8 cellular contexts compared by ENCODE assay signal in the genomic region with DNA sequence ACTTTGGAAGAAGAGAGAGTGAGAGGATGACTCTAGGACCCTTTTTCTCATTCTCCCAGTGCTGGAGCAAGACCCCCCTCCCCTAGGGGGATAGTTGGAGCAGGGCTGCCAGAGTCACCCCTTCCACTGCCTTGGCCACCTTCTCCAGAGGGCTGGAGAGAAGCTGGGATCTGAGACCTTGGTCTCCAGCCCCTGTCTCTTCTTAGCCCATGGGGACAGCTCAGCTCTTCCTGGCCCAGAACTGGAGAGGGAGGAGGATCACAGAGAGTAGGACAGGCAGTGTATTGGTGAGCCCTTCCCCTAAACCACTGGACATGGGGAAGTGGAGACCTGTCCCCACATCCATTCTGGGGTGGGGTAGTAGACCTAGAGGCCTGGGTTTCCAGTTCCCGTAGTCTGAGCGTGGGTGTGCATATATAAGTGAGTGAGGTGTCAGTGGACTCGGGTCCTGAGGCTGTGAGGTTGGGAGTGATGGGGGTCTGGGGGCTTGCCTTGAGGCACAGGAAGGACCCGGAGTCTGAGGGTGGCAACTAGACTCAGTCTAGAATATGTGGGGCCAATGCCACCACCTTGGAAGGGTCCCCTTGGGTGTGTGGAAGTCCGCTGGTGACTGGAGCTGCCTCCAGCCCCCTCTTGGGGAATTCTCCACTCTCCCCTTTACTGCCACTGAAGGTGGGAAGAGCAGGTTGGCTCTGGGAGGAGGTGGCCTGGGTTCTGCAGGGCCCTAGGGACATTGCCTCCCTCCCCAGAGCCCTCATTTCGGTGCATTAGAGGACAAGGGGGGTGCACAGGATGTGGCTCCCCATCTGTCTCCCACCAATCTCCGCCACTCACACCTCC. TPM values are rescaled to one million over a fixed set of nuclear protein-coding genes. Genes with fewer than 3 reads are reported as not detected.
DNase-seq lines count a peak whose midpoint lies in the region; ATAC-seq and TF ChIP-seq lines count a peak whose summit lies in the region.

No MANE protein-coding gene starts in this region.

- H3K4ac ChIP-seq in trophoblast cell (ENCODE audit: low read depth, low read length) = peak overlapping the region; percentile 37

- peak overlapping the region; percentile 79 for H3K4me3 Mint-ChIP-seq in CD8-positive, alpha-beta T cell

- H2BK5ac ChIP-seq in trophoblast cell (ENCODE audit: low read depth, low read length, poor library complexity) = peak overlapping the region; percentile 49

- peak overlapping the region; percentile 7 for H2AFZ ChIP-seq in trophoblast cell (ENCODE audit: insufficient read depth, low read length, poor library complexity)

- H2BK120ac ChIP-seq in trophoblast cell (ENCODE audit: insufficient read depth, low read length, poor library complexity) = peak overlapping the region; percentile 91

- peak overlapping the region; percentile 89 for H3K4me2 ChIP-seq in trophoblast cell (ENCODE audit: low read length)

- peak overlapping the region; percentile 71 for H3K18ac ChIP-seq in trophoblast cell (ENCODE audit: low read length)

- peak overlapping the region; percentile 77 for H4K8ac ChIP-seq in trophoblast cell (ENCODE audit: low read depth, low read length)

- H3K4me1 ChIP-seq in CD8-positive, alpha-beta T cell (ENCODE audit: insufficient read depth, low read length) = peaks cover 79% of the 10 kb centered on the region
- peaks cover 35 to 46% of the 10 kb centered on the region in 2 experiments for H3K4me1 ChIP-seq in trophoblast cell (ENCODE audit: control insufficient read depth in 1 of 2, insufficient read depth in 2 of 2, low read length in 2 of 2)

- peaks cover 79% of the 10 kb centered on the region for H3K4me1 Mint-ChIP-seq in CD8-positive, alpha-beta T cell (ENCODE audit: low read depth)

- no peaks in the 10 kb centered on the region for H3K9me3 ChIP-seq in CD8-positive, alpha-beta T cell (ENCODE audit: low read length)
- no peaks in the 10 kb centered on the region for H3K9me3 ChIP-seq in trophoblast cell (ENCODE audit: insufficient read depth, low read depth, low read length)

- peaks cover 30% of the 10 kb centered on the region for H3K79me1 ChIP-seq in trophoblast cell (ENCODE audit: low read length)

- peak overlapping the region; percentile 61 for H3K14ac ChIP-seq in trophoblast cell (ENCODE audit: low read length)

- H2BK12ac ChIP-seq in trophoblast cell (ENCODE audit: low read length) = peak overlapping the region; percentile 70

- H3K27ac ChIP-seq in CD8-positive, alpha-beta T cell (ENCODE audit: low read depth, low read length) = peak overlapping the region; percentile 27
- H3K27ac ChIP-seq in VCaP (peak overlapping the region; percentile 74; the same call in 1 of the 2 replicates), trophoblast cell (ENCODE audit: low read depth, low read length) (peak overlapping the region; percentile 30)

- H3K9me3 Mint-ChIP-seq in CD8-positive, alpha-beta T cell = no peaks in the 10 kb centered on the region

- H4K91ac ChIP-seq in trophoblast cell (ENCODE audit: low read depth, low read length) = peak overlapping the region; percentile 80

- intact Hi-C loops in CD8-positive, alpha-beta T cell (cut with DNase I, micrococcal nuclease) = loop anchor here in 1 of 2 experiments (1.0 kb wide), 1 partner anchor 27 kb away; no protein-coding TSS in a partner anchor

- H4K12ac ChIP-seq in trophoblast cell (ENCODE audit: low read depth, low read length) = no peak overlapping the region

- peak; percentile 7 for ATAC-seq in CD8-positive, alpha-beta T cell
- ATAC-seq in HG03097 (IDR thresholded peaks at IDR 0.05; ENCODE audit: low FRiP score, unreplicated experiment) = no peak

- no peak for TF ChIP-seq CTCF in CD8-positive, alpha-beta T cell (IDR thresholded peaks at IDR 0.05)
- TF ChIP-seq CTCF in VCaP (conservative IDR thresholded peaks at IDR 0.05) (no peak), fibroblast of mammary gland (conservative IDR thresholded peaks at IDR 0.05; ENCODE audit: control insufficient read depth, insufficient read depth, low read depth, low read length) (no peak)

- peaks cover 29% of the 10 kb centered on the region for H3K36me3 Mint-ChIP-seq in CD8-positive, alpha-beta T cell

- WGBS in trophoblast cell (ENCODE audit: extremely low coverage, insufficient coverage, insufficient read length) = no CpG with 5 or more reads among the region's 7 CpGs

- H3K4me3 ChIP-seq in CD8-positive, alpha-beta T cell (ENCODE audit: low read depth, low read length) = peak overlapping the region; percentile 35
- H3K4me3 ChIP-seq in fibroblast of mammary gland (ENCODE audit: control insufficient read depth, low read depth, low read length) (peak overlapping the region; percentile 12), trophoblast cell (ENCODE audit: low read depth, low read length) (no peak overlapping the region)

- CTCF ChIA-PET in CD8-positive, alpha-beta T cell (lab: Charles Lee) = interaction anchor here (1.4 to 34.5 kb wide), 6 partner anchors 11 to 125 kb away, joined by 3 to 1103 read pairs (median 6); a partner anchor contains a TSS

- H3K79me2 ChIP-seq in trophoblast cell (ENCODE audit: control insufficient read depth, insufficient read depth, low read length, poor library complexity) = peaks cover 10% of the 10 kb centered on the region

- DNase-seq in CD8-positive, alpha-beta T cell = peak in 3 of 7 experiments; percentile 16 to 59 (median 44)
- no peak for DNase-seq in fibroblast of mammary gland (ENCODE audit: low read depth)
- DNase-seq in trophoblast cell = no peak
- DNase-seq in A172 (ENCODE audit: low spot score) = no peak
- DNase-seq in NCI-H1105 (lab: John Stamatoyannopoulos, UW) = no peak
- no peak for DNase-seq in NCI-H146 treated with DMSO at 0.1 percent for 48 hours (lab: John Stamatoyannopoulos, UW; ENCODE audit: unreplicated experiment)

- no peak overlapping the region for H3K9ac ChIP-seq in trophoblast cell (ENCODE audit: low read length)

- peak overlapping the region; percentile 92 for H3K27ac Mint-ChIP-seq in CD8-positive, alpha-beta T cell

- no peaks in the 10 kb centered on the region for H3K27me3 ChIP-seq in CD8-positive, alpha-beta T cell (ENCODE audit: insufficient read depth, low read length)
- H3K27me3 ChIP-seq in trophoblast cell (ENCODE audit: insufficient read depth, low read length) = no peaks in the 10 kb centered on the region

- peaks cover 11% of the 10 kb centered on the region for H3K36me3 ChIP-seq in CD8-positive, alpha-beta T cell (ENCODE audit: insufficient read depth, low read length)
- H3K36me3 ChIP-seq in trophoblast cell (ENCODE audit: control insufficient read depth in 1 of 2, insufficient read depth in 2 of 2, low read length in 2 of 2) = peaks cover 12 to 13% of the 10 kb centered on the region in 2 experiments

- no peaks in the 10 kb centered on the region for H3K27me3 Mint-ChIP-seq in CD8-positive, alpha-beta T cell (ENCODE audit: low read depth)

- H2AK5ac ChIP-seq in trophoblast cell (ENCODE audit: low read length) = peak overlapping the region; percentile 65

- H3K23ac ChIP-seq in trophoblast cell (ENCODE audit: low read length) = no peak overlapping the region

- POLR2A ChIA-PET in CD8-positive, alpha-beta T cell (lab: Charles Lee) = interaction anchor here (1.0 to 2.3 kb wide), 6 partner anchors 22 to 73 kb away, joined by 3 to 11 read pairs (median 4); a partner anchor contains a TSS

RNA-seq across cellular contexts. Expression of a gene that starts 20.0 kb away (rescaled TPM):
- total RNA-seq in CD8-positive, alpha-beta T cell = not detected
- 1.4 and 2.0 TPM in 2 replicates for polyA plus RNA-seq in trophoblast cell (2013)
- total RNA-seq in A172 (2014; rRNA removed; shearing (Covaris generic)) = not detected in 2 replicates

RNA-seq across cellular contexts. Expression of a gene that starts 35.6 kb away (rescaled TPM):
- 100 to 1,000 TPM; 133 TPM for total RNA-seq in CD8-positive, alpha-beta T cell
- 15.0 and 15.5 TPM in 2 replicates for polyA plus RNA-seq in trophoblast cell (2013)
- total RNA-seq in A172 (2014; rRNA removed; shearing (Covaris generic)) = 13.7 and 33.2 TPM in 2 replicates

RNA-seq across cellular contexts. Expression of a gene that starts 56.9 kb away (rescaled TPM):
- 1 to 10 TPM; 2.0 to 2.9 TPM for total RNA-seq in CD8-positive, alpha-beta T cell
- polyA plus RNA-seq in trophoblast cell (2013) = 90.5 and 96.3 TPM in 2 replicates
- total RNA-seq in A172 (2014; rRNA removed; shearing (Covaris generic)) = 85.1 and 87.9 TPM in 2 replicates

Comparison
In these comparisons a context has a peak if more than half of its experiments do, and no peak if none do; other contexts are left out.
1. RNA of a gene that starts 56.9 kb away (total RNA-seq): 85.1 to 87.9 TPM in A172; 2.0 to 2.9 TPM in CD8-positive, alpha-beta T cell; every median in the first group is over 10 times any median in the second.
2. Peak in every context shown above with its lines, with median percentiles within 50 percentile points of each other: H3K27ac ChIP-seq.